ENCODE assay signal across 36 cellular contexts in genomic region chr1:196734460-196734859, GRCh38. TPM values are rescaled to one million over a fixed set of nuclear protein-coding genes. Genes with fewer than 3 reads are reported as not detected.
"Had no signal": no experiment of that assay in that cellular context is flagged by ENCODE, and none has a peak within 500 bp of the region (broad histone marks: within the 10 kb centered on the region; RNA-seq: fewer than 3 reads in every experiment).

No MANE protein-coding gene starts in this region.

- H3K27ac Mint-ChIP-seq: activated CD4-positive, alpha-beta memory T cell treated with anti-CD3 and anti-CD28 coated beads, Interleukin-2, amount 10 ng/mL, durations not matched to agents 7 days and 5 days; activated CD8-positive, alpha-beta memory T cell treated with anti-CD3 and anti-CD28 coated beads, Interleukin-2, amount 10 ng/mL, durations not matched to agents 7 days and 5 days; activated naive CD4-positive, alpha-beta T cell treated with anti-CD3 and anti-CD28 coated beads, Interleukin-2, amount 50 U/mL, for 24 hours; activated naive CD8-positive, alpha-beta T cell treated with anti-CD3 and anti-CD28 coated beads, Interleukin-2, amount 10 ng/mL, durations not matched to agents 7 days and 5 days; activated T-helper 2 cell treated with anti-CD3 and anti-CD28 coated beads, Interferon-gamma antibody, Interleukin-2, Interleukin-4, amounts not matched to agents 10 μg/mL and 5 μg/mL and 100 μg/mL, durations not matched to agents 14 hours and 24 hours and 36 hours had no signal

- H3K27me3 Mint-ChIP-seq: activated CD4-positive, alpha-beta memory T cell treated with anti-CD3 and anti-CD28 coated beads, Interleukin-2, amount 10 ng/mL, durations not matched to agents 7 days and 5 days; activated CD8-positive, alpha-beta memory T cell treated with anti-CD3 and anti-CD28 coated beads, Interleukin-2, amount 10 ng/mL, durations not matched to agents 7 days and 5 days; activated naive CD4-positive, alpha-beta T cell treated with anti-CD3 and anti-CD28 coated beads, Interleukin-2, amount 50 U/mL, for 24 hours; activated naive CD8-positive, alpha-beta T cell treated with anti-CD3 and anti-CD28 coated beads, Interleukin-2, amount 10 ng/mL, durations not matched to agents 7 days and 5 days had no signal

- H3K27me3 ChIP-seq: ascending aorta, breast epithelium had no signal

- H3K36me3 ChIP-seq: breast epithelium, WERI-Rb-1 had no signal

- DNase-seq: activated CD4-positive, alpha-beta memory T cell treated with anti-CD3 and anti-CD28 coated beads, Interleukin-2, amount 10 ng/mL, durations not matched to agents 7 days and 5 days; activated CD4-positive, alpha-beta T cell treated with anti-CD3 and anti-CD28 coated beads for 1 hour; activated CD4-positive, alpha-beta T cell treated with anti-CD3 and anti-CD28 coated beads for 48 hours; activated CD4-positive, CD25-positive, alpha-beta regulatory T cell; activated CD8-positive, alpha-beta memory T cell treated with anti-CD3 and anti-CD28 coated beads for 24 hours; activated CD8-positive, alpha-beta memory T cell treated with anti-CD3 and anti-CD28 coated beads, Interleukin-2, amount 10 ng/mL, durations not matched to agents 7 days and 5 days; activated CD8-positive, alpha-beta memory T cell treated with anti-CD3 and anti-CD28 coated beads, Interleukin-2, amount 50 U/mL, for 48 hours; activated gamma-delta T cell; activated naive CD4-positive, alpha-beta T cell treated with Interleukin-2 at 50 U/mL for 16 hours; activated naive CD8-positive, alpha-beta T cell treated with anti-CD3 and anti-CD28 coated beads, Interleukin-2, amount 10 ng/mL, durations not matched to agents 7 days and 5 days; amygdala; NCI-H1105; NCI-H1417 treated with DMSO at 0.1 percent for 48 hours; NCI-H1930; NCI-H2081 treated with DMSO at 0.1 percent for 48 hours; NCI-H226; NCI-H446 treated with DMSO at 0.1 percent for 48 hours; NCI-H524 treated with DMSO at 0.1 percent for 48 hours; NK-92 treated with Interleukin-12 subunit alpha and Interleukin-12 subunit beta, amount 100 ng/mL, for 24 hours; PC-3; SIG-M5; SW 1271; T-helper 1 cell; T-helper 2 cell; T-helper 9 cell; WERI-Rb-1 had no signal

- H3K36me3 Mint-ChIP-seq: activated naive CD4-positive, alpha-beta T cell treated with anti-CD3 and anti-CD28 coated beads, Interleukin-2, amount 50 U/mL, for 24 hours; activated naive CD8-positive, alpha-beta T cell treated with anti-CD3 and anti-CD28 coated beads, Interleukin-2, amount 10 ng/mL, durations not matched to agents 7 days and 5 days had no signal

- H3K9ac ChIP-seq: KMS-11 had no signal

- H3K4me3 ChIP-seq: ascending aorta, breast epithelium, SK-N-MC had no signal

- H3K4me1 ChIP-seq: ascending aorta, breast epithelium had no signal

- H3K4me1 Mint-ChIP-seq: activated CD4-positive, alpha-beta memory T cell treated with anti-CD3 and anti-CD28 coated beads, Interleukin-2, amount 10 ng/mL, durations not matched to agents 7 days and 5 days; activated CD8-positive, alpha-beta memory T cell treated with anti-CD3 and anti-CD28 coated beads, Interleukin-2, amount 10 ng/mL, durations not matched to agents 7 days and 5 days; activated naive CD4-positive, alpha-beta T cell treated with anti-CD3 and anti-CD28 coated beads, Interleukin-2, amount 50 U/mL, for 24 hours; activated naive CD8-positive, alpha-beta T cell treated with anti-CD3 and anti-CD28 coated beads, Interleukin-2, amount 10 ng/mL, durations not matched to agents 7 days and 5 days had no signal

- H3K9me3 ChIP-seq: ascending aorta had no signal

- H3K4me3 Mint-ChIP-seq: activated CD4-positive, alpha-beta memory T cell treated with anti-CD3 and anti-CD28 coated beads, Interleukin-2, amount 10 ng/mL, durations not matched to agents 7 days and 5 days; activated CD8-positive, alpha-beta memory T cell treated with anti-CD3 and anti-CD28 coated beads, Interleukin-2, amount 10 ng/mL, durations not matched to agents 7 days and 5 days; activated naive CD4-positive, alpha-beta T cell treated with anti-CD3 and anti-CD28 coated beads, Interleukin-2, amount 50 U/mL, for 24 hours; activated naive CD8-positive, alpha-beta T cell treated with anti-CD3 and anti-CD28 coated beads, Interleukin-2, amount 10 ng/mL, durations not matched to agents 7 days and 5 days had no signal

- H3K4me2 ChIP-seq: KMS-11 had no signal

- ATAC-seq: activated CD8-positive, alpha-beta memory T cell treated with anti-CD3 and anti-CD28 coated beads, Interleukin-2, amount 10 ng/mL, durations not matched to agents 7 days and 5 days; PC-3; Right ventricle myocardium inferior had no signal

- H3K27ac ChIP-seq: ascending aorta, breast epithelium, KMS-11, RWPE1, SK-N-MC, WERI-Rb-1 had no signal

RNA-seq across cellular contexts. Expression of gene CFHR3, which starts 40.2 kb away (rescaled TPM):
- total RNA-seq: activated CD4-positive, alpha-beta memory T cell treated with anti-CD3 and anti-CD28 coated beads, Interleukin-2, amount 10 ng/mL, durations not matched to agents 7 days and 5 days; activated CD8-positive, alpha-beta memory T cell treated with anti-CD3 and anti-CD28 coated beads, Interleukin-2, amount 10 ng/mL, durations not matched to agents 7 days and 5 days; activated naive CD8-positive, alpha-beta T cell treated with anti-CD3 and anti-CD28 coated beads, Interleukin-2, amount 10 ng/mL, durations not matched to agents 7 days and 5 days; activated T-helper 2 cell treated with anti-CD3 and anti-CD28 coated beads, Interferon-gamma antibody, Interleukin-2, Interleukin-4, amounts not matched to agents 10 μg/mL and 5 μg/mL and 100 μg/mL, durations not matched to agents 14 hours and 24 hours and 36 hours; ascending aorta; breast epithelium; cardiac septum; MCF 10A; PC-3; Right ventricle myocardium inferior had no signal
